Comparison of ENCODE assay signal across 27 cellular contexts in genomic region chr2:200347301-200347700, GRCh38. TPM values are rescaled to one million over a fixed set of nuclear protein-coding genes. Genes with fewer than 3 reads are reported as not detected.
DNase-seq lines count a peak whose midpoint lies in the region; ATAC-seq and TF ChIP-seq lines count a peak whose summit lies in the region.
"Had no signal": no experiment of that assay in that cellular context is flagged by ENCODE, and none has a peak within 500 bp of the region (broad histone marks: within the 10 kb centered on the region; RNA-seq: fewer than 3 reads in every experiment).

No MANE protein-coding gene starts in this region.

- no TSS peak for BruUV-seq in Caco-2 (replicated peaks; lab: Mats Ljungman, UMichigan)
- no TSS peak for BruUV-seq in OCI-LY7 (replicated peaks; lab: Mats Ljungman, UMichigan)

- intact Hi-C loops in Caco-2 (cut with micrococcal nuclease; ENCODE audit: unreplicated experiment) (no loop called here), uterus (cut with DNase I; ENCODE audit: low total_unique reads) (no loop called here), OCI-LY7 (cut with micrococcal nuclease; ENCODE audit: unreplicated experiment) (no loop called here)

- no peak overlapping the region for H3K4me3 Mint-ChIP-seq in Caco-2 (ENCODE audit: unreplicated experiment)
- no peak overlapping the region for H3K4me3 Mint-ChIP-seq in WTC11
- H3K4me3 Mint-ChIP-seq in mesothelial cell of epicardium, result no peak overlapping the region
- no peak overlapping the region for H3K4me3 Mint-ChIP-seq in osteocyte (ENCODE audit: unreplicated experiment)
- H3K4me3 Mint-ChIP-seq: CD14-positive monocyte had no signal

- TF ChIP-seq CTCF in Caco-2 (IDR thresholded peaks at IDR 0.05; ENCODE audit: insufficient read depth in 1 of 2, low read depth in 1 of 2, low read length in 1 of 2, severe bottlenecking in 1 of 2, unreplicated experiment in 1 of 2) (no peak), WTC11 (IDR thresholded peaks at IDR 0.05) (no peak), mesothelial cell of epicardium (IDR thresholded peaks at IDR 0.05; ENCODE audit: unreplicated experiment) (no peak), osteocyte (IDR thresholded peaks at IDR 0.05) (no peak), uterus (IDR thresholded peaks at IDR 0.05) (no peak), OCI-LY7 (conservative IDR thresholded peaks at IDR 0.05; ENCODE audit: low read length) (no peak)

- CTCF ChIA-PET in Caco-2 (lab: Charles Lee), result no interaction called here
- CTCF ChIA-PET in WTC11 (lab: Charles Lee), result no interaction called here
- CTCF ChIA-PET in OCI-LY7 (lab: Charles Lee; ENCODE audit: unreplicated experiment), result interaction anchor here (0.8 kb wide), 1 partner anchor 42 kb away, joined by 3 read pairs; no protein-coding TSS in a partner anchor

- H3K9me2 ChIP-seq in OCI-LY7 (ENCODE audit: insufficient read depth, low read length), result no peaks in the 10 kb centered on the region

- no peak for ATAC-seq in WTC11

- H3K79me2 ChIP-seq in OCI-LY7 (ENCODE audit: insufficient read depth, low read depth, low read length), result no peaks in the 10 kb centered on the region

- peaks cover 3% of the 10 kb centered on the region for H3K36me3 ChIP-seq in Caco-2 (ENCODE audit: control insufficient read depth, insufficient read depth, low read length)
- no peaks in the 10 kb centered on the region for H3K36me3 ChIP-seq in uterus
- no peaks in the 10 kb centered on the region for H3K36me3 ChIP-seq in OCI-LY7 (ENCODE audit: insufficient read depth, low read length)

- TF ChIP-seq POLR2A in uterus (IDR thresholded peaks at IDR 0.05), result no peak

- DNase-seq in Caco-2 (no peak), WTC11 (ENCODE audit: low spot score) (no peak), mesothelial cell of epicardium (ENCODE audit: low spot score in 2 of 2, unreplicated experiment in 2 of 2) (no peak), osteocyte (ENCODE audit: extremely low spot score, unreplicated experiment) (no peak), GM19240 (ENCODE audit: insufficient read length, low spot score) (no peak), uterus (no peak), OCI-LY7 (ENCODE audit: low spot score) (no peak), amygdala (lab: John Stamatoyannopoulos, UW) (no peak)
- DNase-seq: 8988T; ACHN; BE2C; DMS53; Karpas-422; NCI-H1092; NCI-H1417 treated with DMSO at 0.1 percent for 48 hours; NCI-H1694 treated with DMSO at 0.1 percent for 48 hours; NCI-H2081 treated with DMSO at 0.1 percent for 48 hours; NCI-H2171 treated with DMSO at 0.1 percent for 48 hours; NCI-H345; NCI-H524; NCI-H748 treated with DMSO at 0.1 percent for 48 hours; NK-92 treated with Interleukin-12 subunit alpha and Interleukin-12 subunit beta, amount 100 ng/mL, for 24 hours; PC-9; Right ventricle myocardium superior; RPMI8226 had no signal

- no peaks in the 10 kb centered on the region for H3K27me3 Mint-ChIP-seq in Caco-2 (ENCODE audit: insufficient read depth, unreplicated experiment)
- H3K27me3 Mint-ChIP-seq in WTC11 (ENCODE audit: low read depth), result no peaks in the 10 kb centered on the region
- H3K27me3 Mint-ChIP-seq in mesothelial cell of epicardium (ENCODE audit: low read depth), result no peaks in the 10 kb centered on the region
- H3K27me3 Mint-ChIP-seq in osteocyte (ENCODE audit: unreplicated experiment), result no peaks in the 10 kb centered on the region

- H3K36me3 Mint-ChIP-seq in Caco-2 (ENCODE audit: insufficient read depth, unreplicated experiment) (peaks cover 75% of the 10 kb centered on the region), WTC11 (peaks cover 38% of the 10 kb centered on the region), mesothelial cell of epicardium (peaks cover 18% of the 10 kb centered on the region), osteocyte (ENCODE audit: unreplicated experiment) (peaks cover 4% of the 10 kb centered on the region)

- no peaks in the 10 kb centered on the region for H4K20me1 ChIP-seq in OCI-LY7 (ENCODE audit: insufficient read depth, low read length)

- H3K27me3 ChIP-seq in Caco-2 (replicated peaks; ENCODE audit: control insufficient read depth, insufficient read depth, low read length), result no peaks in the 10 kb centered on the region
- no peaks in the 10 kb centered on the region for H3K27me3 ChIP-seq in uterus
- H3K27me3 ChIP-seq: BE2C had no signal

- H3K4me1 Mint-ChIP-seq in Caco-2 (ENCODE audit: low read depth, unreplicated experiment) (peaks cover 54% of the 10 kb centered on the region), WTC11 (peaks cover 59% of the 10 kb centered on the region), mesothelial cell of epicardium (peaks cover 55% of the 10 kb centered on the region), osteocyte (ENCODE audit: unreplicated experiment) (peaks cover 36% of the 10 kb centered on the region)
- H3K4me1 Mint-ChIP-seq: CD14-positive monocyte had no signal

- H3K27ac Mint-ChIP-seq in Caco-2 (ENCODE audit: unreplicated experiment) (peak overlapping the region; percentile 47), WTC11 (peak overlapping the region; percentile 81), mesothelial cell of epicardium (peak overlapping the region; percentile 87), osteocyte (ENCODE audit: unreplicated experiment) (peak overlapping the region; percentile 27)
- H3K27ac Mint-ChIP-seq: CD14-positive monocyte had no signal

- H3K9me3 Mint-ChIP-seq in Caco-2 (ENCODE audit: unreplicated experiment) (no peaks in the 10 kb centered on the region), WTC11 (peaks cover 19% of the 10 kb centered on the region), mesothelial cell of epicardium (peaks cover 15% of the 10 kb centered on the region), osteocyte (ENCODE audit: unreplicated experiment) (no peaks in the 10 kb centered on the region)

- H3K4me1 ChIP-seq in Caco-2 (peaks cover 25% of the 10 kb centered on the region), uterus (peaks cover 7 to 11% of the 10 kb centered on the region in 2 donors), OCI-LY7 (ENCODE audit: insufficient read depth, low read length, poor library complexity, severe bottlenecking) (no peaks in the 10 kb centered on the region)
- H3K4me1 ChIP-seq: BE2C had no signal

- H3K9me3 ChIP-seq in Caco-2 (no peaks in the 10 kb centered on the region), uterus (no peaks in the 10 kb centered on the region), OCI-LY7 (ENCODE audit: low read length) (no peaks in the 10 kb centered on the region)
- H3K9me3 ChIP-seq: BE2C had no signal

- H3K4me3 ChIP-seq in Caco-2 (ENCODE audit: low read depth, low read length), result no peak overlapping the region
- no peak overlapping the region for H3K4me3 ChIP-seq in uterus
- no peak overlapping the region for H3K4me3 ChIP-seq in OCI-LY7 (ENCODE audit: low read depth, low read length, poor library complexity, severe bottlenecking)
- H3K4me3 ChIP-seq: PC-9 had no signal

- no peak overlapping the region for H2AFZ ChIP-seq in OCI-LY7 (ENCODE audit: low read length)
- H2AFZ ChIP-seq: PC-9 had no signal

- H3K4me2 ChIP-seq in OCI-LY7 (ENCODE audit: low read length), result no peak overlapping the region
- H3K4me2 ChIP-seq: PC-9 had no signal

- H3K27ac ChIP-seq in uterus (no peak overlapping the region), OCI-LY7 (ENCODE audit: low read depth, low read length, poor library complexity, severe bottlenecking) (no peak overlapping the region)
- H3K27ac ChIP-seq: PC-9 had no signal

- POLR2A ChIA-PET in Caco-2 (lab: Charles Lee), result no interaction called here
- POLR2A ChIA-PET in WTC11 (lab: Charles Lee), result interaction anchor here (0.6 kb wide), 1 partner anchor 61 kb away, joined by 4 read pairs; no protein-coding TSS in a partner anchor
- POLR2A ChIA-PET in OCI-LY7 (lab: Charles Lee), result interaction anchor here (0.6 to 1.7 kb wide), 4 partner anchors 19 to 102 kb away, joined by 3 to 5 read pairs (median 3); no protein-coding TSS in a partner anchor

TF ChIP-seq in WTC11, 78 proteins besides CTCF, POLR2A, EP300 and RAD21 (continues in another document):
- TF ChIP-seq ZBTB43 (CRISPR knock-in tag; IDR thresholded peaks at IDR 0.05) (no peak), ZNF425 (CRISPR knock-in tag; conservative IDR thresholded peaks at IDR 0.05) (no peak), ETV6 (CRISPR knock-in tag; IDR thresholded peaks at IDR 0.05) (no peak), IRF1 (CRISPR knock-in tag; IDR thresholded peaks at IDR 0.05) (no peak)

RNA-seq across cellular contexts. Expression of gene SPATS2L, which starts 40.8 kb away (rescaled TPM):
- 189 and 196 TPM in 2 replicates for total RNA-seq in Caco-2 (2022)
- 103 to 112 TPM (median 111 TPM) in 3 replicates for total RNA-seq in WTC11 (2021)
- 78.6 to 84.8 TPM (median 83.7 TPM) in 3 replicates for total RNA-seq in mesothelial cell of epicardium
- 152 and 155 TPM in 2 replicates for total RNA-seq in osteocyte
- total RNA-seq in uterus, result 10 to 100 TPM; 20.6 to 99.3 (median 73.1) TPM
- 5.2 and 8.4 TPM in 2 replicates for total RNA-seq in OCI-LY7 (2014; rRNA removed; shearing (Covaris generic))
- 3.1 and 6.1 TPM in 2 replicates for total RNA-seq in OCI-LY7 (2022)
- total RNA-seq: G401 had no signal

Comparison
In these comparisons a context has a peak if more than half of its experiments do, and no peak if none do; other contexts are left out.
1. H3K27ac Mint-ChIP-seq: peak in every context shown above with its lines; median percentile 87 in mesothelial cell of epicardium; 81 in WTC11; 47 in Caco-2; 27 in osteocyte.